ENCODE assay signal across 15 cellular contexts in the genomic region with DNA sequence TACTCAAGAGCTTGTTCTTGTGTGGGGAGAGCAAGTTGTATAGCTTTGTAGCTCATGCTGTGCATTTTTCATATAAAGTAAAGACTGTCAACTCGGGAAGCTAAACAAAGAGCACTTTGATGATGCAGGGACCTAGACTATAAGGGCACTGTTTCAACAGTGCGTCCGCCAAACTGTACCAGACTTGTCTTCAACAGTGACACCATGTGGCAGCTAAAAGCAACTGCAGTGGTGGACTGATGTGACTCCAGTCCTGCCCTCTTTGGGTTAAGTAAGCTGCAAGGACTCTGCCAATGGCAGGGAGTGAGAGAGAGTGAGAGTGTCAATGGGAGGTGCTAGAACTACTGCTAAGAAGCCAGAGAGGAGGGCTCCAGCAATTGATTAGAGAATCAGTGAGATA. TPM values are rescaled to one million over a fixed set of nuclear protein-coding genes. Genes with fewer than 3 reads are reported as not detected.
DNase-seq lines count a peak whose midpoint lies in the region; ATAC-seq and TF ChIP-seq lines count a peak whose summit lies in the region.
"Had no signal": no experiment of that assay in that cellular context is flagged by ENCODE, and none has a peak within 500 bp of the region (broad histone marks: within the 10 kb centered on the region; RNA-seq: fewer than 3 reads in every experiment).

No MANE protein-coding gene starts in this region.

- H3K36me3 ChIP-seq in GM23338 (ENCODE audit: insufficient read depth) (peaks cover 4% of the 10 kb centered on the region; the same call in 1 of the 2 replicates), PC-3 (ENCODE audit: low read depth, low read length) (no peaks in the 10 kb centered on the region)
- H3K36me3 ChIP-seq: SJSA1 had no signal

- H3K4me2 ChIP-seq in GM23338 = no peak overlapping the region
- no peak overlapping the region for H3K4me2 ChIP-seq in PC-3 (ENCODE audit: low read length)

- no peak overlapping the region for H3K27ac ChIP-seq in GM23338 (ENCODE audit: low read depth)
- H3K27ac ChIP-seq in PC-3 (ENCODE audit: low read length) = no peak overlapping the region
- H3K27ac ChIP-seq: parathyroid adenoma, SJSA1 had no signal

- peaks cover 20% of the 10 kb centered on the region; the same call in 1 of the 2 replicates for H3K9me3 ChIP-seq in PC-3 (ENCODE audit: low read length)

- H3K9ac ChIP-seq in PC-3 (ENCODE audit: low read length) = no peak overlapping the region
- H3K9ac ChIP-seq: parathyroid adenoma had no signal

- H3K27me3 ChIP-seq in GM23338 (ENCODE audit: insufficient read depth) (no peaks in the 10 kb centered on the region), PC-3 (ENCODE audit: low read length) (0 out of 2 replicates have a peak, but pooled peaks cover 5% of the 10 kb centered on the region)
- H3K27me3 ChIP-seq: SJSA1 had no signal

- no TSS peak for BruUV-seq in PC-3 (replicated peaks; lab: Mats Ljungman, UMichigan)

- H3K4me3 ChIP-seq in GM23338 (no peak overlapping the region), PC-3 (ENCODE audit: low read length) (no peak overlapping the region), fibroblast of pulmonary artery (replicated peaks; ENCODE audit: low read depth, low read length) (no peak overlapping the region)
- H3K4me3 ChIP-seq: SJSA1 had no signal

- H3K79me2 ChIP-seq in GM23338 (replicated peaks; ENCODE audit: insufficient read depth) (no peaks in the 10 kb centered on the region), PC-3 (ENCODE audit: low read length) (no peaks in the 10 kb centered on the region)
- H3K79me2 ChIP-seq: parathyroid adenoma had no signal

- H3F3A ChIP-seq in GM23338 (replicated peaks; ENCODE audit: low read depth) (no peaks in the 10 kb centered on the region), PC-3 (ENCODE audit: low read length, unreplicated experiment) (no peaks in the 10 kb centered on the region)

- POLR2A ChIA-PET in PC-3 (lab: Charles Lee; ENCODE audit: unreplicated experiment) = no interaction called here

- peaks cover 44% of the 10 kb centered on the region for H3K36me3 Mint-ChIP-seq in GM23338 (ENCODE audit: low read depth)

- no peaks in the 10 kb centered on the region for H3K4me1 Mint-ChIP-seq in GM23338

- H3K9me3 Mint-ChIP-seq in GM23338 = peaks cover 97% of the 10 kb centered on the region

- H3K27me3 Mint-ChIP-seq in GM23338 (ENCODE audit: insufficient read depth, low read depth, poor library complexity) = peaks cover 2% of the 10 kb centered on the region

- no peaks in the 10 kb centered on the region for H3K4me1 ChIP-seq in GM23338 (ENCODE audit: insufficient read depth)
- H3K4me1 ChIP-seq in PC-3 (ENCODE audit: insufficient read depth, low read length) = no peaks in the 10 kb centered on the region
- H3K4me1 ChIP-seq: parathyroid adenoma, SJSA1 had no signal

- intact Hi-C loops in PC-3 (cut with micrococcal nuclease) = loop anchor here (5.0 kb wide), 1 partner anchor 377 kb away; no protein-coding TSS in a partner anchor

- DNase-seq in CD1c-positive myeloid dendritic cell (ENCODE audit: extremely low spot score) (peak; percentile 4), GM23338 (ENCODE audit: low spot score) (peak; percentile 1), PC-3 (peak; percentile 6), fibroblast of pulmonary artery (ENCODE audit: low read depth) (no peak), NCI-H1436 (lab: John Stamatoyannopoulos, UW) (no peak), HPDE6-E6E7 (ENCODE audit: extremely low spot score) (no peak), NCI-H1105 treated with DMSO at 0.1 percent for 48 hours (lab: John Stamatoyannopoulos, UW) (no peak)
- DNase-seq: anterior cingulate cortex, left colon, NCI-H2171 treated with DMSO at 0.1 percent for 48 hours had no signal

- H2AFZ ChIP-seq in GM23338 (no peak overlapping the region), PC-3 (ENCODE audit: low read length) (no peak overlapping the region)
- H2AFZ ChIP-seq: parathyroid adenoma had no signal

- CTCF ChIA-PET in PC-3 (lab: Charles Lee) = no interaction called here

- H3K9me2 ChIP-seq in GM23338 (ENCODE audit: insufficient read depth) (no peaks in the 10 kb centered on the region), PC-3 (replicated peaks; ENCODE audit: low read length) (no peaks in the 10 kb centered on the region)

- ATAC-seq in GM23338 = no peak
- ATAC-seq in PC-3 = no peak
- ATAC-seq in HG03342 (IDR thresholded peaks at IDR 0.05; ENCODE audit: unreplicated experiment) = no peak
- ATAC-seq: left colon had no signal

- no peak overlapping the region for H3K4me3 Mint-ChIP-seq in GM23338

- TF ChIP-seq CTCF in GM23338 (conservative IDR thresholded peaks at IDR 0.05; ENCODE audit: low read depth in 2 of 2) = peak; percentile 21 to 48; a peak in 3 of 4 replicates
- peak; percentile 73 for TF ChIP-seq CTCF in PC-3 (conservative IDR thresholded peaks at IDR 0.05; ENCODE audit: low read depth, low read length)
- TF ChIP-seq CTCF in fibroblast of pulmonary artery (IDR thresholded peaks at IDR 0.05; ENCODE audit: low read length, missing control alignments) = peak; percentile 2

- H4K20me1 ChIP-seq in GM23338 (replicated peaks; ENCODE audit: insufficient read depth) (no peaks in the 10 kb centered on the region), PC-3 (ENCODE audit: low read length) (no peaks in the 10 kb centered on the region)

- H3K27ac Mint-ChIP-seq in GM23338 = no peak overlapping the region

TF ChIP-seq in GM23338, 12 proteins besides CTCF, POLR2A, EP300 and RAD21 (continues in another document):
- TF ChIP-seq, protein P1, sequence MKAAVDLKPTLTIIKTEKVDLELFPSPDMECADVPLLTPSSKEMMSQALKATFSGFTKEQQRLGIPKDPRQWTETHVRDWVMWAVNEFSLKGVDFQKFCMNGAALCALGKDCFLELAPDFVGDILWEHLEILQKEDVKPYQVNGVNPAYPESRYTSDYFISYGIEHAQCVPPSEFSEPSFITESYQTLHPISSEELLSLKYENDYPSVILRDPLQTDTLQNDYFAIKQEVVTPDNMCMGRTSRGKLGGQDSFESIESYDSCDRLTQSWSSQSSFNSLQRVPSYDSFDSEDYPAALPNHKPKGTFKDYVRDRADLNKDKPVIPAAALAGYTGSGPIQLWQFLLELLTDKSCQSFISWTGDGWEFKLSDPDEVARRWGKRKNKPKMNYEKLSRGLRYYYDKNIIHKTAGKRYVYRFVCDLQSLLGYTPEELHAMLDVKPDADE (IDR thresholded peaks at IDR 0.05) = no peak
- TF ChIP-seq, protein P2, sequence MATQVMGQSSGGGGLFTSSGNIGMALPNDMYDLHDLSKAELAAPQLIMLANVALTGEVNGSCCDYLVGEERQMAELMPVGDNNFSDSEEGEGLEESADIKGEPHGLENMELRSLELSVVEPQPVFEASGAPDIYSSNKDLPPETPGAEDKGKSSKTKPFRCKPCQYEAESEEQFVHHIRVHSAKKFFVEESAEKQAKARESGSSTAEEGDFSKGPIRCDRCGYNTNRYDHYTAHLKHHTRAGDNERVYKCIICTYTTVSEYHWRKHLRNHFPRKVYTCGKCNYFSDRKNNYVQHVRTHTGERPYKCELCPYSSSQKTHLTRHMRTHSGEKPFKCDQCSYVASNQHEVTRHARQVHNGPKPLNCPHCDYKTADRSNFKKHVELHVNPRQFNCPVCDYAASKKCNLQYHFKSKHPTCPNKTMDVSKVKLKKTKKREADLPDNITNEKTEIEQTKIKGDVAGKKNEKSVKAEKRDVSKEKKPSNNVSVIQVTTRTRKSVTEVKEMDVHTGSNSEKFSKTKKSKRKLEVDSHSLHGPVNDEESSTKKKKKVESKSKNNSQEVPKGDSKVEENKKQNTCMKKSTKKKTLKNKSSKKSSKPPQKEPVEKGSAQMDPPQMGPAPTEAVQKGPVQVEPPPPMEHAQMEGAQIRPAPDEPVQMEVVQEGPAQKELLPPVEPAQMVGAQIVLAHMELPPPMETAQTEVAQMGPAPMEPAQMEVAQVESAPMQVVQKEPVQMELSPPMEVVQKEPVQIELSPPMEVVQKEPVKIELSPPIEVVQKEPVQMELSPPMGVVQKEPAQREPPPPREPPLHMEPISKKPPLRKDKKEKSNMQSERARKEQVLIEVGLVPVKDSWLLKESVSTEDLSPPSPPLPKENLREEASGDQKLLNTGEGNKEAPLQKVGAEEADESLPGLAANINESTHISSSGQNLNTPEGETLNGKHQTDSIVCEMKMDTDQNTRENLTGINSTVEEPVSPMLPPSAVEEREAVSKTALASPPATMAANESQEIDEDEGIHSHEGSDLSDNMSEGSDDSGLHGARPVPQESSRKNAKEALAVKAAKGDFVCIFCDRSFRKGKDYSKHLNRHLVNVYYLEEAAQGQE (IDR thresholded peaks at IDR 0.05; ENCODE audit: unreplicated experiment) = no peak
- TF ChIP-seq POLR2AphosphoS5 (IDR thresholded peaks at IDR 0.05; ENCODE audit: low read depth) = no peak
- TF ChIP-seq STAT1 (IDR thresholded peaks at IDR 0.05; ENCODE audit: unreplicated experiment) = no peak
- TF ChIP-seq NANOG (IDR thresholded peaks at IDR 0.05; ENCODE audit: borderline replicate concordance) = no peak

RNA-seq across cellular contexts. Expression of a gene that starts 48.1 kb away (rescaled TPM):
- total RNA-seq in GM23338 (2014; rRNA removed; shearing (Covaris generic)) = not detected in 2 replicates
- polyA plus RNA-seq in GM23338 (2016; fragmentation: Nextera tagmentation; extraction: Ambion mirVana) = not detected in 2 replicates
- total RNA-seq in PC-3 (2014; rRNA removed) = not detected in 2 replicates
- total RNA-seq: fibroblast of lung, left colon, SJSA1, temporal lobe had no signal
- polyA plus RNA-seq: fibroblast of lung had no signal

Comparison
In these comparisons a context has a peak if more than half of its experiments do, and no peak if none do; other contexts are left out.
1. DNase-seq: peak in CD1c-positive myeloid dendritic cell (single experiment), GM23338 (single experiment) and PC-3 (single experiment); none in fibroblast of pulmonary artery (single experiment), NCI-H1436 (single experiment), HPDE6-E6E7 (single experiment) and NCI-H1105 treated with DMSO at 0.1 percent for 48 hours (single experiment).
2. CTCF ChIP-seq: peak in every context shown above with its lines; median percentile 73 in PC-3; 34 in GM23338; 2 in fibroblast of pulmonary artery.